ENCODE assay signal across 9 cellular contexts in the genomic region with DNA sequence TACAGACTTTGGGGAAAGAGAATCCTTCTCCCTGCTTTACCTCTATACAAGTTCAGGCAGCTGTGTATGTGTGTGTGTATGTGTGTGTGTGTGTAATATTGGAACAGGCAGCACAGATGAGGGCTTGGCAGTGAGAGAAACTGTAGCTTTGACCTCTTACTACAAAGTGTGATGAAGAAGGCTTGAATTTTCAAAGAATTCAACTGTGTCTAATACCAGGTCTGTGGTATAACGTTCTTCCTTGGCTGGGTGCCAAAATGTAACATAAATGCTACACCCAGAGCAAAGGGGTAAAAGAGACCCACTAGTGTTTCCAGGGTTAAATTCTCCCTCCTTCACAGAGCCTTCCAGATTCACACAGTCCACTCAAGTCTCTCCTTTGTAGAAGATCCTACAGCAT. TPM values are rescaled to one million over a fixed set of nuclear protein-coding genes. Genes with fewer than 3 reads are reported as not detected.
DNase-seq lines count a peak whose midpoint lies in the region; ATAC-seq and TF ChIP-seq lines count a peak whose summit lies in the region.
"Had no signal": no experiment of that assay in that cellular context is flagged by ENCODE, and none has a peak within 500 bp of the region (broad histone marks: within the 10 kb centered on the region; RNA-seq: fewer than 3 reads in every experiment).

No MANE protein-coding gene starts in this region.

- intact Hi-C loops in sciatic nerve (cut with DNase I) = no loop called here

- peaks cover 6% of the 10 kb centered on the region for H3K27me3 Mint-ChIP-seq in glutamatergic neuron (ENCODE audit: unreplicated experiment)

- no peaks in the 10 kb centered on the region for H3K4me1 Mint-ChIP-seq in glutamatergic neuron (ENCODE audit: low read depth, unreplicated experiment)

- DNase-seq in NCI-H2171 treated with DMSO at 0.1 percent for 48 hours (lab: John Stamatoyannopoulos, UW) = peak; percentile 6
- DNase-seq in NCI-H2171 (lab: John Stamatoyannopoulos, UW) = no peak
- DNase-seq in HL-60 (ENCODE audit: low read depth in 1 of 2, low spot score in 1 of 2) = no peak
- peak; percentile 52 for DNase-seq in astrocyte of the spinal cord (ENCODE audit: low read depth, low spot score)
- DNase-seq in sciatic nerve (ENCODE audit: low spot score) = no peak
- no peak for DNase-seq in glutamatergic neuron
- DNase-seq in AML-193 (lab: John Stamatoyannopoulos, UW) = no peak

- no peaks in the 10 kb centered on the region for H3K27me3 ChIP-seq in HL-60 (ENCODE audit: insufficient read depth, poor library complexity, severe bottlenecking)
- H3K27me3 ChIP-seq: cardiac muscle cell had no signal

- H3K9me3 Mint-ChIP-seq in glutamatergic neuron (ENCODE audit: unreplicated experiment) = peaks cover 6% of the 10 kb centered on the region

- peak; percentile 38 for ATAC-seq in sciatic nerve
- ATAC-seq in HG03521 (IDR thresholded peaks at IDR 0.05; ENCODE audit: unreplicated experiment) = no peak

- H3K27ac ChIP-seq in HL-60 (replicated peaks) = peak overlapping the region; percentile 41
- H3K27ac ChIP-seq: cardiac muscle cell had no signal

- H3K4me3 ChIP-seq in HL-60 (replicated peaks; ENCODE audit: insufficient read depth, low read length) = no peak overlapping the region
- no peak overlapping the region for H3K4me3 ChIP-seq in astrocyte of the spinal cord (ENCODE audit: low read depth, low read length)
- H3K4me3 ChIP-seq: cardiac muscle cell had no signal

- no peak overlapping the region for H3K27ac Mint-ChIP-seq in glutamatergic neuron (ENCODE audit: unreplicated experiment)

- H3K4me3 Mint-ChIP-seq in glutamatergic neuron (ENCODE audit: unreplicated experiment) = no peak overlapping the region

- TF ChIP-seq CTCF in HL-60 (IDR thresholded peaks at IDR 0.05; ENCODE audit: insufficient read depth, low read length) = no peak
- TF ChIP-seq CTCF in astrocyte of the spinal cord (IDR thresholded peaks at IDR 0.05; ENCODE audit: low read depth, low read length) = no peak
- TF ChIP-seq CTCF in glutamatergic neuron (IDR thresholded peaks at IDR 0.05; ENCODE audit: partially characterized antibody, unreplicated experiment) = no peak

- peaks cover 24% of the 10 kb centered on the region for H3K36me3 Mint-ChIP-seq in glutamatergic neuron (ENCODE audit: unreplicated experiment)

- in situ Hi-C loops in astrocyte of the spinal cord (cut with HindIII; ENCODE audit: low sequenced_read_pairs) = no loop called here

RNA-seq across cellular contexts. Expression of a gene that starts 51.1 kb away (rescaled TPM):
- 37.1 TPM for total RNA-seq in sciatic nerve
- 51.7 TPM for total RNA-seq in glutamatergic neuron (ENCODE audit: unreplicated experiment)

Comparison
In these comparisons a context has a peak if more than half of its experiments do, and no peak if none do; other contexts are left out.
1. DNase-seq: peak in NCI-H2171 treated with DMSO at 0.1 percent for 48 hours (single experiment) and astrocyte of the spinal cord (single experiment); none in NCI-H2171 (single experiment), HL-60 (0 of 2), sciatic nerve (single experiment), glutamatergic neuron (single experiment) and AML-193 (0 of 2).